In the genomic region with DNA sequence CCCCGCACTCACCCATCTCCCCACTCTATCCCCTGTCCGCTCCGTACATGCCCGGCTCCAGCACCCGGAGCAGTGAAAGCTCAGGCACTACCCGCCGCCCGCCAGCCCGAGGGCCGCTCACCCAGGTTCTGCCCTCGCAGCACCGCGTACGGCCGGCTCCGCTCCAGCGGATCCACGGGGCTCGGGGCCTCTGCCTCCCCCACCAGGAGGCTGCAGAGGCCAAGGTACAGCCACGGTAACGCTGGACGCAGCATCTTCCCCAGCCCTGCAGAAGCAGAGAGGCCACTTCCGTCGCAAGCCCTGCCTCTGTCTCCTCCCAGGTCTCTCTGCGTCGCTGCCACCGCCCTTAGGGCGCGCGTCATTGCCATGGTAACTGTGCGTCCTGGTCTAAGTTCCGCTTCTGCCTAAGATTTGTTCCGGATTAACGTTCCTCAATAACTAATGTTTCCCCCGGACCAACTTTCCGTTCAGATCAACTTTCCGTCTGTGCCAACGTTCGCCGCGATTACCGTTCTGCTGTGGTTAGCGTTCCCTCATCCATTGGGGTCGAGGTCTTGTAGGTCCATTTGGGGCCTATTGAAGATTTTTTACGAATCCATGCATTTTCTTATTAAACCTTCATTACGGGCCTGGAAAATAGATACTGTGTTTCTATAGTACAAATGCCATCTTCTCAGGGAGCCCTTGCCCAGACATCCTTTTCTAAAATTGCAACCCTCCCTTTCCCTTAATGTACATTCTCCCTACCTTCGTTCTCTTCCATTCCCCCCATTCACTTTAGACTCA, we compare ENCODE assay signal across 8 cellular contexts. TPM values are rescaled to one million over a fixed set of nuclear protein-coding genes. Genes with fewer than 3 reads are reported as not detected.
DNase-seq lines count a peak whose midpoint lies in the region; ATAC-seq and TF ChIP-seq lines count a peak whose summit lies in the region.

A gene with protein sequence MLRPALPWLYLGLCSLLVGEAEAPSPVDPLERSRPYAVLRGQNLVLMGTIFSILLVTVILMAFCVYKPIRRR (minus strand): TSS at position 281 of the 786 bp plus-strand sequence. CDS start 27 bp downstream, at position 254.

- H3K36me3 ChIP-seq in Panc1 (ENCODE audit: control insufficient read depth, insufficient read depth, low read length) (peaks cover 3% of the 10 kb centered on the region), esophagus squamous epithelium (peaks cover 0 to 7% (median 0%) of the 10 kb centered on the region in 3 donors)

- H3K4me1 ChIP-seq in Panc1 (ENCODE audit: control insufficient read depth, insufficient read depth, low read length) (peaks cover 13% of the 10 kb centered on the region; the same call in 1 of the 2 replicates), esophagus squamous epithelium (peaks cover 0 to 28% (median 14%) of the 10 kb centered on the region in 3 donors)

- TF ChIP-seq POLR2A in esophagus squamous epithelium (IDR thresholded peaks at IDR 0.05) = peak in 1 of 4 donors; percentile 67

- H3K4me3 ChIP-seq in Panc1 (ENCODE audit: low read depth in 2 of 2, low read length in 2 of 2) (peak within 1 kb of the TSS; percentile 68 to 94), esophagus squamous epithelium (peak within 1 kb of the TSS; percentile 65 to 93 (median 85))

- no peaks in the 10 kb centered on the region for H3K27me3 Mint-ChIP-seq in activated T-cell treated with anti-CD3 and anti-CD28 coated beads, Interleukin-2, amount 50 U/mL, for 4 hours (ENCODE audit: low read depth)

- intact Hi-C loops in Panc1 (cut with micrococcal nuclease; ENCODE audit: unreplicated experiment) (no loop called here), esophagus squamous epithelium (cut with DNase I) (no loop called here)

- POLR2A ChIA-PET in Panc1 (lab: Charles Lee) = no interaction called here

- H3K4me1 Mint-ChIP-seq in activated T-cell treated with anti-CD3 and anti-CD28 coated beads, Interleukin-2, amount 50 U/mL, for 4 hours (ENCODE audit: low read depth) = peaks cover 31% of the 10 kb centered on the region

- H3K27ac ChIP-seq in Panc1 (ENCODE audit: low read length) (peak within 1 kb of the TSS; percentile 97), esophagus squamous epithelium (peak within 1 kb of the TSS; percentile 75 to 89 (median 82))

- ATAC-seq in GM21723 (IDR thresholded peaks at IDR 0.05; ENCODE audit: unreplicated experiment) (peak; percentile 98), Panc1 (peak; percentile 100)
- ATAC-seq in activated T-cell treated with anti-CD3 and anti-CD28 coated beads, Interleukin-2, amount 50 U/mL, for 4 hours = peak; percentile 100

- H3K9me3 ChIP-seq in Panc1 (ENCODE audit: control insufficient read depth, insufficient read depth, low read depth, low read length) (no peaks in the 10 kb centered on the region), esophagus squamous epithelium (no peaks in the 10 kb centered on the region)

- H3K27me3 ChIP-seq in Panc1 (ENCODE audit: control insufficient read depth, insufficient read depth, low read length) (no peaks in the 10 kb centered on the region), esophagus squamous epithelium (no peaks in the 10 kb centered on the region)

- H3K9me3 Mint-ChIP-seq in activated T-cell treated with anti-CD3 and anti-CD28 coated beads, Interleukin-2, amount 50 U/mL, for 4 hours = no peaks in the 10 kb centered on the region

- in situ Hi-C loops in Panc1 (cut with HindIII; ENCODE audit: low pct_unique_long_range_greater_than_20kb, low sequenced_read_pairs) = no loop called here

- DNase-seq in DMS53 (lab: John Stamatoyannopoulos, UW) (peak; percentile 99), KG1 (lab: John Stamatoyannopoulos, UW) (peak; percentile 94), Panc1 (ENCODE audit: low read depth, low spot score) (peak; percentile 93), esophagus squamous epithelium (lab: John Stamatoyannopoulos, UW) (peak; percentile 80), myocyte (ENCODE audit: low read depth) (peak; percentile 98)
- peak; percentile 87 for DNase-seq in activated T-cell treated with anti-CD3 and anti-CD28 coated beads, Interleukin-2, amount 50 U/mL, for 4 hours
- peak; percentile 75 to 91 for DNase-seq in stimulated activated CD8-positive, alpha-beta memory T cell treated with anti-CD3 and anti-CD28 coated beads, Interleukin-7, amount 100 ng/mL, for 48 hours (ENCODE audit: extremely low read depth in 1 of 2, low read depth in 1 of 2)

- CTCF ChIA-PET in Panc1 (lab: Charles Lee) = no interaction called here

- no peak for TF ChIP-seq CTCF in Panc1 (IDR thresholded peaks at IDR 0.05)
- peak in 1 of 6 experiments; percentile 8 for TF ChIP-seq CTCF in esophagus squamous epithelium (IDR thresholded peaks at IDR 0.05)

- no TSS peak for BruUV-seq in Panc1 (replicated peaks; lab: Mats Ljungman, UMichigan)

- H3K36me3 Mint-ChIP-seq in activated T-cell treated with anti-CD3 and anti-CD28 coated beads, Interleukin-2, amount 50 U/mL, for 4 hours (ENCODE audit: insufficient read depth) = peaks cover 4% of the 10 kb centered on the region

- peak within 1 kb of the TSS; percentile 84 for H3K4me3 Mint-ChIP-seq in activated T-cell treated with anti-CD3 and anti-CD28 coated beads, Interleukin-2, amount 50 U/mL, for 4 hours

- 3 to 4% methylated on average over 25 to 27 of the region's 47 CpGs for WGBS in esophagus squamous epithelium, 2 donors

RNA-seq across cellular contexts. Expression of the gene that starts here (rescaled TPM):
- total RNA-seq in Panc1 (2021; ENCODE audit: unreplicated experiment) = 13.6 TPM
- polyA plus RNA-seq in Panc1 (2012; ENCODE audit: insufficient read length) = 9.2 TPM
- 1 to 10 TPM; 5.9 to 6.8 (median 6.4) TPM for total RNA-seq in activated T-cell treated with anti-CD3 and anti-CD28 coated beads, Interleukin-2, amount 50 U/mL, for 4 hours
- total RNA-seq in esophagus squamous epithelium = 10 to 100 TPM in 1 of 4 donors, 1 to 10 TPM in 3; 3.2 to 10.8 (median 5.9) TPM
- 10.7 and 11.8 TPM in 2 replicates for total RNA-seq in myocyte
- 13.7 TPM for polyA plus RNA-seq in myocyte (2012)

Comparison
In these comparisons a context has a peak if more than half of its experiments do, and no peak if none do; other contexts are left out.
1. Peak in every context shown above with its lines: DNase-seq, ATAC-seq, H3K4me3 ChIP-seq and H3K27ac ChIP-seq.